Comparison of ENCODE assay signal across 8 cellular contexts in genomic region chr20:46088409-46089075, GRCh38. TPM values are rescaled to one million over a fixed set of nuclear protein-coding genes. Genes with fewer than 3 reads are reported as not detected.
DNase-seq lines count a peak whose midpoint lies in the region; ATAC-seq and TF ChIP-seq lines count a peak whose summit lies in the region.

No MANE protein-coding gene starts in this region.

- peaks cover 59% of the 10 kb centered on the region for H3K79me2 ChIP-seq in neural progenitor cell (ENCODE audit: low read depth)

- H3K36me3 Mint-ChIP-seq in activated CD4-positive, alpha-beta T cell treated with anti-CD3 and anti-CD28 coated beads, Interleukin-2, amount 10 ng/mL, durations not matched to agents 24 days and 14 days (ENCODE audit: low read depth) = peaks cover 14% of the 10 kb centered on the region
- H3K36me3 Mint-ChIP-seq in neural progenitor cell = no peaks in the 10 kb centered on the region

- no peaks in the 10 kb centered on the region for H3K9me3 ChIP-seq in neural progenitor cell (ENCODE audit: low read depth)

- peak; percentile 5 for TF ChIP-seq CTCF in neural progenitor cell (IDR thresholded peaks at IDR 0.05)

- H3K4me1 ChIP-seq in neural progenitor cell = peaks cover 21% of the 10 kb centered on the region

- peak overlapping the region; percentile 90 for H3K9ac ChIP-seq in neural progenitor cell

- H3K4me2 ChIP-seq in neural progenitor cell = peak overlapping the region; percentile 91

- H3K27me3 Mint-ChIP-seq in activated CD4-positive, alpha-beta T cell treated with anti-CD3 and anti-CD28 coated beads, Interleukin-2, amount 10 ng/mL, durations not matched to agents 24 days and 14 days = no peaks in the 10 kb centered on the region
- no peaks in the 10 kb centered on the region for H3K27me3 Mint-ChIP-seq in neural progenitor cell (ENCODE audit: insufficient read depth, low read depth)

- H3K27ac ChIP-seq in neural progenitor cell = no peak overlapping the region

- no peak overlapping the region for H2AFZ ChIP-seq in neural progenitor cell (replicated peaks)

- peak overlapping the region; percentile 89 for H3K4me3 Mint-ChIP-seq in activated CD4-positive, alpha-beta T cell treated with anti-CD3 and anti-CD28 coated beads, Interleukin-2, amount 10 ng/mL, durations not matched to agents 24 days and 14 days
- H3K4me3 Mint-ChIP-seq in neural progenitor cell = peak overlapping the region; percentile 91

- H3K27ac Mint-ChIP-seq in activated CD4-positive, alpha-beta T cell treated with anti-CD3 and anti-CD28 coated beads, Interleukin-2, amount 10 ng/mL, durations not matched to agents 24 days and 14 days = peak overlapping the region; percentile 92
- peak overlapping the region; percentile 36 for H3K27ac Mint-ChIP-seq in neural progenitor cell

- no peaks in the 10 kb centered on the region for H3K27me3 ChIP-seq in neural progenitor cell

- H3K4me1 Mint-ChIP-seq in activated CD4-positive, alpha-beta T cell treated with anti-CD3 and anti-CD28 coated beads, Interleukin-2, amount 10 ng/mL, durations not matched to agents 24 days and 14 days = peaks cover 27% of the 10 kb centered on the region
- H3K4me1 Mint-ChIP-seq in neural progenitor cell = peaks cover 46% of the 10 kb centered on the region

- H3K9me3 Mint-ChIP-seq in activated CD4-positive, alpha-beta T cell treated with anti-CD3 and anti-CD28 coated beads, Interleukin-2, amount 10 ng/mL, durations not matched to agents 24 days and 14 days = no peaks in the 10 kb centered on the region
- H3K9me3 Mint-ChIP-seq in neural progenitor cell = no peaks in the 10 kb centered on the region

- H3K36me3 ChIP-seq in neural progenitor cell = no peaks in the 10 kb centered on the region

- peak overlapping the region; percentile 73 for H3K4me3 ChIP-seq in neural progenitor cell

- DNase-seq in activated CD4-positive, alpha-beta T cell treated with anti-CD3 and anti-CD28 coated beads, Interleukin-2, amount 10 ng/mL, durations not matched to agents 24 days and 14 days = no peak
- no peak for DNase-seq in activated CD4-positive, alpha-beta T cell treated with anti-CD3 and anti-CD28 coated beads, Interleukin-2, amount 50 U/mL, for 4 hours
- peak; percentile 74 for DNase-seq in RKO (ENCODE audit: low spot score)
- DNase-seq in epidermal melanocyte (ENCODE audit: insufficient read length, low spot score) = peak; percentile 63
- DNase-seq in neural progenitor cell (ENCODE audit: low spot score) = peak; percentile 26
- DNase-seq in islet precursor cell = no peak

- ATAC-seq in GM21576 (IDR thresholded peaks at IDR 0.05; ENCODE audit: unreplicated experiment) (no peak), GM18520 (IDR thresholded peaks at IDR 0.05; ENCODE audit: unreplicated experiment) (no peak)

- peaks cover 58% of the 10 kb centered on the region for H4K20me1 ChIP-seq in neural progenitor cell (ENCODE audit: low read depth)

- no peaks in the 10 kb centered on the region for H3F3A ChIP-seq in neural progenitor cell (ENCODE audit: low read depth)

- intact Hi-C loops in activated CD4-positive, alpha-beta T cell treated with anti-CD3 and anti-CD28 coated beads, Interleukin-2, amount 10 ng/mL, durations not matched to agents 24 days and 14 days (cut with micrococcal nuclease) = loop anchor here (1.0 to 5.0 kb wide), 4 partner anchors 24 to 476 kb away; no protein-coding TSS in a partner anchor

RNA-seq across cellular contexts. Expression of gene NCOA5, which starts 1.2 kb away (rescaled TPM):
- 27.6 and 30.3 TPM in 2 replicates for total RNA-seq in activated CD4-positive, alpha-beta T cell treated with anti-CD3 and anti-CD28 coated beads, Interleukin-2, amount 10 ng/mL, durations not matched to agents 24 days and 14 days
- total RNA-seq in neural progenitor cell (ENCODE audit: low replicate concordance) = 10.3 and 18.4 TPM in 2 replicates

RNA-seq across cellular contexts. Expression of gene CD40, which starts 29.6 kb away (rescaled TPM):
- 2.5 and 2.7 TPM in 2 replicates for total RNA-seq in activated CD4-positive, alpha-beta T cell treated with anti-CD3 and anti-CD28 coated beads, Interleukin-2, amount 10 ng/mL, durations not matched to agents 24 days and 14 days
- 11.0 and 14.0 TPM in 2 replicates for total RNA-seq in neural progenitor cell (ENCODE audit: low replicate concordance)

RNA-seq across cellular contexts. Expression of gene SLC12A5, which starts 59.5 kb away (rescaled TPM):
- total RNA-seq in activated CD4-positive, alpha-beta T cell treated with anti-CD3 and anti-CD28 coated beads, Interleukin-2, amount 10 ng/mL, durations not matched to agents 24 days and 14 days = not detected in 2 replicates
- total RNA-seq in neural progenitor cell (ENCODE audit: low replicate concordance) = 0.37 and 0.77 TPM in 2 replicates

Comparison
In these comparisons a context has a peak if more than half of its experiments do, and no peak if none do; other contexts are left out.
1. DNase-seq: peak in RKO (single experiment), epidermal melanocyte (single experiment) and neural progenitor cell (single experiment); none in activated CD4-positive, alpha-beta T cell treated with anti-CD3 and anti-CD28 coated beads, Interleukin-2, amount 10 ng/mL, durations not matched to agents 24 days and 14 days (single experiment), activated CD4-positive, alpha-beta T cell treated with anti-CD3 and anti-CD28 coated beads, Interleukin-2, amount 50 U/mL, for 4 hours (0 of 2) and islet precursor cell (single experiment).